22 cellular contexts compared by ENCODE assay signal in the genomic region with DNA sequence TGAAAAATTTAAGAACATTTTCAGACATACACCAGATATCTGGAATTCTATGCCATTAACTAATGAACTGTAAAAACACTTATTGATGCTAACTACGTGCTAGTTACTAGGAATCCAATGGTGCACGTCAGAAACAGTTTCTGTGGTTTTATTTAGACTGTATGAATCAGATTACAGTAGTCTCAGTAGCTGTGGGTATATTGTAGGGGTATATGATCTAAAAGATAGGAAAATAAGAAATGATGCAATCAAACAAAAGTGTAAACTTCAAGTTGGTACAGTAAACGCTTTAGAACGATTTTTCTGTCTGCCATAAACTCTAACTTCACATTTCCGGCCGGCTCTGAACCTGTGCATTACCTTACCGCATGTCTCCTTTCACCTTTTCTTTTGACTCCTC. TPM values are rescaled to one million over a fixed set of nuclear protein-coding genes. Genes with fewer than 3 reads are reported as not detected.
A peak's percentile ranks its signal among the peaks of the same experiment; 100 is the strongest.
DNase-seq lines count a peak whose midpoint lies in the region; ATAC-seq and TF ChIP-seq lines count a peak whose summit lies in the region.
"Had no signal": no experiment of that assay in that cellular context is flagged by ENCODE, and none has a peak within 500 bp of the region (broad histone marks: within the 10 kb centered on the region; RNA-seq: fewer than 3 reads in every experiment).

No MANE protein-coding gene starts in this region.

- in situ Hi-C loops in brain microvascular endothelial cell (cut with HindIII; ENCODE audit: low pct_ligation_motif_present, low sequenced_read_pairs): no loop called here

- no peaks in the 10 kb centered on the region for H3F3A ChIP-seq in smooth muscle cell (ENCODE audit: low read depth)

- H3K4me2 ChIP-seq in smooth muscle cell: no peak overlapping the region

- POLR2A ChIA-PET in activated CD4-positive, alpha-beta T cell treated with anti-CD3 and anti-CD28 coated beads for 36 hours (lab: Charles Lee): no interaction called here

- H3K27me3 Mint-ChIP-seq in activated CD4-positive, alpha-beta T cell treated with anti-CD3 and anti-CD28 coated beads for 36 hours: peaks cover 54% of the 10 kb centered on the region
- peaks cover 15% of the 10 kb centered on the region for H3K27me3 Mint-ChIP-seq in glutamatergic neuron (ENCODE audit: unreplicated experiment)

- no peak overlapping the region for H2AFZ ChIP-seq in smooth muscle cell (ENCODE audit: low read depth)

- peak; percentile 23 for ATAC-seq in activated CD4-positive, alpha-beta T cell treated with anti-CD3 and anti-CD28 coated beads for 36 hours
- ATAC-seq: activated CD8-positive, alpha-beta T cell treated with anti-CD3 and anti-CD28 coated beads for 36 hours; mucosa of descending colon had no signal

- CTCF ChIA-PET in activated CD4-positive, alpha-beta T cell treated with anti-CD3 and anti-CD28 coated beads for 36 hours (lab: Charles Lee): interaction anchor here (1.2 kb wide), 1 partner anchor 16 kb away, joined by 3 read pairs; no protein-coding TSS in a partner anchor

- no peaks in the 10 kb centered on the region for H3K36me3 Mint-ChIP-seq in activated CD4-positive, alpha-beta T cell treated with anti-CD3 and anti-CD28 coated beads for 36 hours (ENCODE audit: low read depth)
- no peaks in the 10 kb centered on the region for H3K36me3 Mint-ChIP-seq in glutamatergic neuron (ENCODE audit: unreplicated experiment)

- H3K36me3 ChIP-seq in stomach smooth muscle (ENCODE audit: control insufficient read depth in 2 of 2, insufficient read depth in 2 of 2, low read length in 2 of 2): peaks cover 7 to 10% of the 10 kb centered on the region in 2 donors
- no peaks in the 10 kb centered on the region for H3K36me3 ChIP-seq in brain microvascular endothelial cell (replicated peaks)
- no peaks in the 10 kb centered on the region for H3K36me3 ChIP-seq in smooth muscle cell (ENCODE audit: low read depth)
- H3K36me3 ChIP-seq: adrenal gland, cardiac muscle cell, suprapubic skin had no signal

- H3K4me3 ChIP-seq in stomach smooth muscle (ENCODE audit: low read length in 2 of 2) (peak overlapping the region; percentile 75 to 83), brain microvascular endothelial cell (ENCODE audit: low read depth, low read length) (no peak overlapping the region), smooth muscle cell (no peak overlapping the region)
- H3K4me3 ChIP-seq: cardiac muscle cell, mucosa of descending colon had no signal

- no peaks in the 10 kb centered on the region for H3K27me3 ChIP-seq in stomach smooth muscle (ENCODE audit: control insufficient read depth in 1 of 2, insufficient read depth in 2 of 2, low read length in 2 of 2)
- H3K27me3 ChIP-seq in brain microvascular endothelial cell (replicated peaks): no peaks in the 10 kb centered on the region
- H3K27me3 ChIP-seq in smooth muscle cell (ENCODE audit: low read depth): peaks cover 58% of the 10 kb centered on the region

- no peaks in the 10 kb centered on the region for H3K79me2 ChIP-seq in smooth muscle cell (ENCODE audit: low read depth)

- H3K9me3 Mint-ChIP-seq in activated CD4-positive, alpha-beta T cell treated with anti-CD3 and anti-CD28 coated beads for 36 hours (ENCODE audit: low read depth): no peaks in the 10 kb centered on the region
- H3K9me3 Mint-ChIP-seq in glutamatergic neuron (ENCODE audit: unreplicated experiment): peaks cover 3% of the 10 kb centered on the region
- H3K9me3 Mint-ChIP-seq: activated B cell treated with CpG ODN at 0.5 μM for 24 hours had no signal

- H3K9me3 ChIP-seq in stomach smooth muscle (ENCODE audit: control insufficient read depth in 2 of 2, low read length in 2 of 2) (no peaks in the 10 kb centered on the region), smooth muscle cell (replicated peaks; ENCODE audit: low read depth) (no peaks in the 10 kb centered on the region)
- H3K9me3 ChIP-seq: adrenal gland, mucosa of descending colon, suprapubic skin had no signal

- intact Hi-C loops in activated CD4-positive, alpha-beta T cell treated with anti-CD3 and anti-CD28 coated beads for 36 hours (cut with DNase I, micrococcal nuclease): loop anchor here in 1 of 2 experiments (5.0 kb wide), 1 partner anchor 162 kb away; no protein-coding TSS in a partner anchor

- no peak overlapping the region for H3K27ac Mint-ChIP-seq in activated CD4-positive, alpha-beta T cell treated with anti-CD3 and anti-CD28 coated beads for 36 hours
- peak overlapping the region; percentile 87 for H3K27ac Mint-ChIP-seq in glutamatergic neuron (ENCODE audit: unreplicated experiment)
- H3K27ac Mint-ChIP-seq: activated B cell treated with CpG ODN at 0.5 μM for 24 hours; activated CD8-positive, alpha-beta T cell treated with anti-CD3 and anti-CD28 coated beads for 36 hours had no signal

- DNase-seq in activated CD4-positive, alpha-beta T cell treated with anti-CD3 and anti-CD28 coated beads for 36 hours: no peak
- no peak for DNase-seq in activated CD4-positive, alpha-beta T cell treated with anti-CD3 and anti-CD28 coated beads, Interleukin-2, amount 50 U/mL, for 4 hours
- DNase-seq in OCI-M1 (lab: John Stamatoyannopoulos, UW) (peak; percentile 27), glutamatergic neuron (no peak), brain microvascular endothelial cell (no peak), smooth muscle cell (lab: John Stamatoyannopoulos, UW; ENCODE audit: unreplicated experiment) (no peak), superior temporal gyrus (ENCODE audit: extremely low spot score) (no peak)
- DNase-seq: 8988T; activated B cell treated with CpG ODN at 0.5 μM for 24 hours; activated CD8-positive, alpha-beta T cell treated with anti-CD3 and anti-CD28 coated beads for 36 hours; adrenal gland; hippocampal formation; Kasumi-1; mucosa of descending colon; NCI-H187; NCI-H748 treated with DMSO at 0.1 percent for 48 hours; T-helper 9 cell had no signal

- no peak for TF ChIP-seq CTCF in glutamatergic neuron (IDR thresholded peaks at IDR 0.05; ENCODE audit: partially characterized antibody, unreplicated experiment)
- TF ChIP-seq CTCF in brain microvascular endothelial cell (IDR thresholded peaks at IDR 0.05; ENCODE audit: low read depth, low read length, missing control alignments): no peak
- TF ChIP-seq CTCF in smooth muscle cell (IDR thresholded peaks at IDR 0.05; ENCODE audit: borderline replicate concordance, insufficient read depth, poor library complexity, severe bottlenecking): no peak

- H3K27ac ChIP-seq in stomach smooth muscle (ENCODE audit: low read length) (peak overlapping the region; percentile 89), brain microvascular endothelial cell (no peak overlapping the region), smooth muscle cell (ENCODE audit: low read depth) (no peak overlapping the region)
- H3K27ac ChIP-seq: cardiac muscle cell, suprapubic skin had no signal

- H3K4me3 Mint-ChIP-seq in activated CD4-positive, alpha-beta T cell treated with anti-CD3 and anti-CD28 coated beads for 36 hours: no peak overlapping the region
- peak overlapping the region; percentile 89 for H3K4me3 Mint-ChIP-seq in glutamatergic neuron (ENCODE audit: unreplicated experiment)
- H3K4me3 Mint-ChIP-seq: activated B cell treated with CpG ODN at 0.5 μM for 24 hours; activated CD8-positive, alpha-beta T cell treated with anti-CD3 and anti-CD28 coated beads for 36 hours had no signal

- H3K4me1 ChIP-seq in stomach smooth muscle (ENCODE audit: control insufficient read depth, insufficient read depth, low read length) (peaks cover 2% of the 10 kb centered on the region), smooth muscle cell (ENCODE audit: low read depth) (peaks cover 6% of the 10 kb centered on the region)

- H3K9ac ChIP-seq in stomach smooth muscle (ENCODE audit: low read length in 2 of 2): peak overlapping the region; percentile 87 to 94
- no peak overlapping the region for H3K9ac ChIP-seq in smooth muscle cell (ENCODE audit: low read depth)

- peaks cover 16% of the 10 kb centered on the region for H3K4me1 Mint-ChIP-seq in activated CD4-positive, alpha-beta T cell treated with anti-CD3 and anti-CD28 coated beads for 36 hours
- H3K4me1 Mint-ChIP-seq in glutamatergic neuron (ENCODE audit: low read depth, unreplicated experiment): peaks cover 33% of the 10 kb centered on the region

- WGBS in smooth muscle cell (ENCODE audit: low lambda C conversion rate): 91% methylated on average over 7 of the region's 7 CpGs

- H4K20me1 ChIP-seq in smooth muscle cell (ENCODE audit: low read depth): no peaks in the 10 kb centered on the region

RNA-seq across cellular contexts. Expression of gene ABCC9, which starts 2.3 kb away (rescaled TPM):
- not detected for total RNA-seq in activated CD4-positive, alpha-beta T cell treated with anti-CD3 and anti-CD28 coated beads for 36 hours
- total RNA-seq in glutamatergic neuron (ENCODE audit: unreplicated experiment): 17.7 TPM
- total RNA-seq in smooth muscle cell: 0.22 and 0.45 TPM in 2 replicates
- not detected in 2 replicates for polyA plus RNA-seq in smooth muscle cell
- total RNA-seq: activated B cell treated with CpG ODN at 0.5 μM for 24 hours; activated CD8-positive, alpha-beta T cell treated with anti-CD3 and anti-CD28 coated beads for 36 hours; dermis microvascular lymphatic vessel endothelial cell; endothelial cell of umbilical vein had no signal

Comparison
In these comparisons a context has a peak if more than half of its experiments do, and no peak if none do; other contexts are left out.
1. H3K4me3 ChIP-seq: peak in stomach smooth muscle (2 of 2); none in brain microvascular endothelial cell (single experiment) and smooth muscle cell (single experiment).
2. RNA of gene ABCC9, which starts 2.3 kb away (total RNA-seq): 17.7 TPM in glutamatergic neuron (single experiment); 0.22 to 0.45 TPM in smooth muscle cell and not detected in activated CD4-positive, alpha-beta T cell treated with anti-CD3 and anti-CD28 coated beads for 36 hours; every median in the first group is over 10 times any median in the second.